2 cellular contexts compared by ENCODE assay signal in the genomic region with DNA sequence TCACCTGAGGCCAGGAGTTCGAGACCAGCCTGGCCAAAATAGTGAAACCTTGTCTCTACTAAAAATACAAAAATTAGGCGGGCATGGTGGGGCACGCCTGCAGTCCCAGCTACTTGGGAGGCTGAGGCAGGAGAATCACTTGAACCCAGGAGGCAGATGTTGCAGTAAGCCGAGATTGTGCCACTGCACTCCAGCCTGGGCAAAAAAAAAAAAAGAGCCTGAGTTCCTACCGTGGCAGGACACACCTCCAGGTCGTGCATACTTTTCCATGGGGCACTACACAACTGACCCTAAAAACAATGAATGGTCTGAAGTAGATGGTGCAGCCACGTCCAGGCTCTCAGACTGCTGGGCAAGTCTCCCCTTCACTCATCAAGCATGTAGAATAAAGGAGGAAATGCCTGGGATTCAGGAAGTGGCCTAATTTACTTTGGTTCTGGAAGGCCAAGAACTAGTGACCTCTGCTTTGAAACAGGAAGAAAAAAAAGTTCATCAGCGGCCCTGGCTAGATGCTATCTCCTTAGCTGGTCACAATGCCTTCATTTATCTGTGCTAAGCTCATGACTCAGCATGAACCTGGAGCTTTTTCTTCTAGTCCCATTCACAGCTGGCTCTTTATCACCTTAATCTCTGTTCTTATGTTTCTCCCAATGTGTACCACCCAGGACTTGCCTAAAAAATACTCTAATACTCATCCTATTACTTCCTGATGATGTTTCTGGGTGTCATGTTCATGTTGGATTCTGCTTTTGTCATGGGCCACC.
TF ChIP-seq lines count a peak whose summit lies in the region.

No MANE protein-coding gene starts in this region.

TF ChIP-seq in K562, 482 proteins besides CTCF, POLR2A, EP300 and RAD21 (continued from another document and continues in another):
- TF ChIP-seq, protein P1, sequence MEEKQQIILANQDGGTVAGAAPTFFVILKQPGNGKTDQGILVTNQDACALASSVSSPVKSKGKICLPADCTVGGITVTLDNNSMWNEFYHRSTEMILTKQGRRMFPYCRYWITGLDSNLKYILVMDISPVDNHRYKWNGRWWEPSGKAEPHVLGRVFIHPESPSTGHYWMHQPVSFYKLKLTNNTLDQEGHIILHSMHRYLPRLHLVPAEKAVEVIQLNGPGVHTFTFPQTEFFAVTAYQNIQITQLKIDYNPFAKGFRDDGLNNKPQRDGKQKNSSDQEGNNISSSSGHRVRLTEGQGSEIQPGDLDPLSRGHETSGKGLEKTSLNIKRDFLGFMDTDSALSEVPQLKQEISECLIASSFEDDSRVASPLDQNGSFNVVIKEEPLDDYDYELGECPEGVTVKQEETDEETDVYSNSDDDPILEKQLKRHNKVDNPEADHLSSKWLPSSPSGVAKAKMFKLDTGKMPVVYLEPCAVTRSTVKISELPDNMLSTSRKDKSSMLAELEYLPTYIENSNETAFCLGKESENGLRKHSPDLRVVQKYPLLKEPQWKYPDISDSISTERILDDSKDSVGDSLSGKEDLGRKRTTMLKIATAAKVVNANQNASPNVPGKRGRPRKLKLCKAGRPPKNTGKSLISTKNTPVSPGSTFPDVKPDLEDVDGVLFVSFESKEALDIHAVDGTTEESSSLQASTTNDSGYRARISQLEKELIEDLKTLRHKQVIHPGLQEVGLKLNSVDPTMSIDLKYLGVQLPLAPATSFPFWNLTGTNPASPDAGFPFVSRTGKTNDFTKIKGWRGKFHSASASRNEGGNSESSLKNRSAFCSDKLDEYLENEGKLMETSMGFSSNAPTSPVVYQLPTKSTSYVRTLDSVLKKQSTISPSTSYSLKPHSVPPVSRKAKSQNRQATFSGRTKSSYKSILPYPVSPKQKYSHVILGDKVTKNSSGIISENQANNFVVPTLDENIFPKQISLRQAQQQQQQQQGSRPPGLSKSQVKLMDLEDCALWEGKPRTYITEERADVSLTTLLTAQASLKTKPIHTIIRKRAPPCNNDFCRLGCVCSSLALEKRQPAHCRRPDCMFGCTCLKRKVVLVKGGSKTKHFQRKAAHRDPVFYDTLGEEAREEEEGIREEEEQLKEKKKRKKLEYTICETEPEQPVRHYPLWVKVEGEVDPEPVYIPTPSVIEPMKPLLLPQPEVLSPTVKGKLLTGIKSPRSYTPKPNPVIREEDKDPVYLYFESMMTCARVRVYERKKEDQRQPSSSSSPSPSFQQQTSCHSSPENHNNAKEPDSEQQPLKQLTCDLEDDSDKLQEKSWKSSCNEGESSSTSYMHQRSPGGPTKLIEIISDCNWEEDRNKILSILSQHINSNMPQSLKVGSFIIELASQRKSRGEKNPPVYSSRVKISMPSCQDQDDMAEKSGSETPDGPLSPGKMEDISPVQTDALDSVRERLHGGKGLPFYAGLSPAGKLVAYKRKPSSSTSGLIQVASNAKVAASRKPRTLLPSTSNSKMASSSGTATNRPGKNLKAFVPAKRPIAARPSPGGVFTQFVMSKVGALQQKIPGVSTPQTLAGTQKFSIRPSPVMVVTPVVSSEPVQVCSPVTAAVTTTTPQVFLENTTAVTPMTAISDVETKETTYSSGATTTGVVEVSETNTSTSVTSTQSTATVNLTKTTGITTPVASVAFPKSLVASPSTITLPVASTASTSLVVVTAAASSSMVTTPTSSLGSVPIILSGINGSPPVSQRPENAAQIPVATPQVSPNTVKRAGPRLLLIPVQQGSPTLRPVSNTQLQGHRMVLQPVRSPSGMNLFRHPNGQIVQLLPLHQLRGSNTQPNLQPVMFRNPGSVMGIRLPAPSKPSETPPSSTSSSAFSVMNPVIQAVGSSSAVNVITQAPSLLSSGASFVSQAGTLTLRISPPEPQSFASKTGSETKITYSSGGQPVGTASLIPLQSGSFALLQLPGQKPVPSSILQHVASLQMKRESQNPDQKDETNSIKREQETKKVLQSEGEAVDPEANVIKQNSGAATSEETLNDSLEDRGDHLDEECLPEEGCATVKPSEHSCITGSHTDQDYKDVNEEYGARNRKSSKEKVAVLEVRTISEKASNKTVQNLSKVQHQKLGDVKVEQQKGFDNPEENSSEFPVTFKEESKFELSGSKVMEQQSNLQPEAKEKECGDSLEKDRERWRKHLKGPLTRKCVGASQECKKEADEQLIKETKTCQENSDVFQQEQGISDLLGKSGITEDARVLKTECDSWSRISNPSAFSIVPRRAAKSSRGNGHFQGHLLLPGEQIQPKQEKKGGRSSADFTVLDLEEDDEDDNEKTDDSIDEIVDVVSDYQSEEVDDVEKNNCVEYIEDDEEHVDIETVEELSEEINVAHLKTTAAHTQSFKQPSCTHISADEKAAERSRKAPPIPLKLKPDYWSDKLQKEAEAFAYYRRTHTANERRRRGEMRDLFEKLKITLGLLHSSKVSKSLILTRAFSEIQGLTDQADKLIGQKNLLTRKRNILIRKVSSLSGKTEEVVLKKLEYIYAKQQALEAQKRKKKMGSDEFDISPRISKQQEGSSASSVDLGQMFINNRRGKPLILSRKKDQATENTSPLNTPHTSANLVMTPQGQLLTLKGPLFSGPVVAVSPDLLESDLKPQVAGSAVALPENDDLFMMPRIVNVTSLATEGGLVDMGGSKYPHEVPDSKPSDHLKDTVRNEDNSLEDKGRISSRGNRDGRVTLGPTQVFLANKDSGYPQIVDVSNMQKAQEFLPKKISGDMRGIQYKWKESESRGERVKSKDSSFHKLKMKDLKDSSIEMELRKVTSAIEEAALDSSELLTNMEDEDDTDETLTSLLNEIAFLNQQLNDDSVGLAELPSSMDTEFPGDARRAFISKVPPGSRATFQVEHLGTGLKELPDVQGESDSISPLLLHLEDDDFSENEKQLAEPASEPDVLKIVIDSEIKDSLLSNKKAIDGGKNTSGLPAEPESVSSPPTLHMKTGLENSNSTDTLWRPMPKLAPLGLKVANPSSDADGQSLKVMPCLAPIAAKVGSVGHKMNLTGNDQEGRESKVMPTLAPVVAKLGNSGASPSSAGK (IDR thresholded peaks at IDR 0.05), result no peak
- no peak for TF ChIP-seq MCM3 (IDR thresholded peaks at IDR 0.05)
- no peak for TF ChIP-seq L3MBTL2 (IDR thresholded peaks at IDR 0.05)
- TF ChIP-seq, protein P2, sequence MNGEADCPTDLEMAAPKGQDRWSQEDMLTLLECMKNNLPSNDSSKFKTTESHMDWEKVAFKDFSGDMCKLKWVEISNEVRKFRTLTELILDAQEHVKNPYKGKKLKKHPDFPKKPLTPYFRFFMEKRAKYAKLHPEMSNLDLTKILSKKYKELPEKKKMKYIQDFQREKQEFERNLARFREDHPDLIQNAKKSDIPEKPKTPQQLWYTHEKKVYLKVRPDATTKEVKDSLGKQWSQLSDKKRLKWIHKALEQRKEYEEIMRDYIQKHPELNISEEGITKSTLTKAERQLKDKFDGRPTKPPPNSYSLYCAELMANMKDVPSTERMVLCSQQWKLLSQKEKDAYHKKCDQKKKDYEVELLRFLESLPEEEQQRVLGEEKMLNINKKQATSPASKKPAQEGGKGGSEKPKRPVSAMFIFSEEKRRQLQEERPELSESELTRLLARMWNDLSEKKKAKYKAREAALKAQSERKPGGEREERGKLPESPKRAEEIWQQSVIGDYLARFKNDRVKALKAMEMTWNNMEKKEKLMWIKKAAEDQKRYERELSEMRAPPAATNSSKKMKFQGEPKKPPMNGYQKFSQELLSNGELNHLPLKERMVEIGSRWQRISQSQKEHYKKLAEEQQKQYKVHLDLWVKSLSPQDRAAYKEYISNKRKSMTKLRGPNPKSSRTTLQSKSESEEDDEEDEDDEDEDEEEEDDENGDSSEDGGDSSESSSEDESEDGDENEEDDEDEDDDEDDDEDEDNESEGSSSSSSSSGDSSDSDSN (IDR thresholded peaks at IDR 0.05; ENCODE audit: borderline replicate concordance in 1 of 2, low read depth in 2 of 2, low read length in 2 of 2), result no peak
- no peak for TF ChIP-seq MED1 (CRISPR knock-in tag; IDR thresholded peaks at IDR 0.05; ENCODE audit: borderline replicate concordance)
- TF ChIP-seq, protein P3, sequence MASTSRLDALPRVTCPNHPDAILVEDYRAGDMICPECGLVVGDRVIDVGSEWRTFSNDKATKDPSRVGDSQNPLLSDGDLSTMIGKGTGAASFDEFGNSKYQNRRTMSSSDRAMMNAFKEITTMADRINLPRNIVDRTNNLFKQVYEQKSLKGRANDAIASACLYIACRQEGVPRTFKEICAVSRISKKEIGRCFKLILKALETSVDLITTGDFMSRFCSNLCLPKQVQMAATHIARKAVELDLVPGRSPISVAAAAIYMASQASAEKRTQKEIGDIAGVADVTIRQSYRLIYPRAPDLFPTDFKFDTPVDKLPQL (IDR thresholded peaks at IDR 0.05; ENCODE audit: extremely low read depth, insufficient read length), result no peak

TF ChIP-seq in HepG2, 621 proteins besides CTCF, POLR2A, EP300 and RAD21 (continued from another document and continues in another):
- TF ChIP-seq ZBTB26 (CRISPR knock-in tag; IDR thresholded peaks at IDR 0.05; ENCODE audit: borderline replicate concordance) (peak; percentile 99), ZNF124 (CRISPR knock-in tag; IDR thresholded peaks at IDR 0.05) (0 out of 2 replicates have a peak, but pooled peaks have one; percentile 75), HCFC1 (IDR thresholded peaks at IDR 0.05; ENCODE audit: low read depth, low read length) (no peak), NFE2 (CRISPR knock-in tag; IDR thresholded peaks at IDR 0.05) (peak; percentile 94; the same call in 1 of the 2 replicates), PCBP2 (optimal IDR thresholded peaks at IDR 0.05; ENCODE audit: low read depth, low read length, poor library complexity, severe bottlenecking) (no peak), GLI4 (CRISPR knock-in tag; IDR thresholded peaks at IDR 0.05; ENCODE audit: borderline replicate concordance) (peak; percentile 60; the same call in 1 of the 2 replicates), CC2D1A (CRISPR knock-in tag; IDR thresholded peaks at IDR 0.05) (peak; percentile 83; the same call in 1 of the 2 replicates), GLMP (CRISPR knock-in tag; IDR thresholded peaks at IDR 0.05; ENCODE audit: borderline replicate concordance) (no peak), ZFP62 (CRISPR knock-in tag; IDR thresholded peaks at IDR 0.05) (no peak), TCF7L2 (IDR thresholded peaks at IDR 0.05; ENCODE audit: low read depth, low read length) (peak; percentile 78; the same call in 1 of the 2 replicates), ZNF235 (CRISPR knock-in tag; IDR thresholded peaks at IDR 0.05; ENCODE audit: borderline replicate concordance) (no peak), ZNF557 (CRISPR knock-in tag; IDR thresholded peaks at IDR 0.05) (0 out of 2 replicates have a peak, but pooled peaks have one; percentile 76), HOXD1 (CRISPR knock-in tag; IDR thresholded peaks at IDR 0.05) (peak; percentile 86), ZSCAN9 (CRISPR knock-in tag; IDR thresholded peaks at IDR 0.05; ENCODE audit: borderline replicate concordance) (0 out of 2 replicates have a peak, but pooled peaks have one; percentile 18), NKX3-1 (CRISPR knock-in tag; IDR thresholded peaks at IDR 0.05) (peak; percentile 91)
- TF ChIP-seq, protein P4, sequence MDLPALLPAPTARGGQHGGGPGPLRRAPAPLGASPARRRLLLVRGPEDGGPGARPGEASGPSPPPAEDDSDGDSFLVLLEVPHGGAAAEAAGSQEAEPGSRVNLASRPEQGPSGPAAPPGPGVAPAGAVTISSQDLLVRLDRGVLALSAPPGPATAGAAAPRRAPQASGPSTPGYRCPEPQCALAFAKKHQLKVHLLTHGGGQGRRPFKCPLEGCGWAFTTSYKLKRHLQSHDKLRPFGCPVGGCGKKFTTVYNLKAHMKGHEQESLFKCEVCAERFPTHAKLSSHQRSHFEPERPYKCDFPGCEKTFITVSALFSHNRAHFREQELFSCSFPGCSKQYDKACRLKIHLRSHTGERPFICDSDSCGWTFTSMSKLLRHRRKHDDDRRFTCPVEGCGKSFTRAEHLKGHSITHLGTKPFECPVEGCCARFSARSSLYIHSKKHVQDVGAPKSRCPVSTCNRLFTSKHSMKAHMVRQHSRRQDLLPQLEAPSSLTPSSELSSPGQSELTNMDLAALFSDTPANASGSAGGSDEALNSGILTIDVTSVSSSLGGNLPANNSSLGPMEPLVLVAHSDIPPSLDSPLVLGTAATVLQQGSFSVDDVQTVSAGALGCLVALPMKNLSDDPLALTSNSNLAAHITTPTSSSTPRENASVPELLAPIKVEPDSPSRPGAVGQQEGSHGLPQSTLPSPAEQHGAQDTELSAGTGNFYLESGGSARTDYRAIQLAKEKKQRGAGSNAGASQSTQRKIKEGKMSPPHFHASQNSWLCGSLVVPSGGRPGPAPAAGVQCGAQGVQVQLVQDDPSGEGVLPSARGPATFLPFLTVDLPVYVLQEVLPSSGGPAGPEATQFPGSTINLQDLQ (CRISPR knock-in tag; IDR thresholded peaks at IDR 0.05), result no peak
- TF ChIP-seq, protein P5, sequence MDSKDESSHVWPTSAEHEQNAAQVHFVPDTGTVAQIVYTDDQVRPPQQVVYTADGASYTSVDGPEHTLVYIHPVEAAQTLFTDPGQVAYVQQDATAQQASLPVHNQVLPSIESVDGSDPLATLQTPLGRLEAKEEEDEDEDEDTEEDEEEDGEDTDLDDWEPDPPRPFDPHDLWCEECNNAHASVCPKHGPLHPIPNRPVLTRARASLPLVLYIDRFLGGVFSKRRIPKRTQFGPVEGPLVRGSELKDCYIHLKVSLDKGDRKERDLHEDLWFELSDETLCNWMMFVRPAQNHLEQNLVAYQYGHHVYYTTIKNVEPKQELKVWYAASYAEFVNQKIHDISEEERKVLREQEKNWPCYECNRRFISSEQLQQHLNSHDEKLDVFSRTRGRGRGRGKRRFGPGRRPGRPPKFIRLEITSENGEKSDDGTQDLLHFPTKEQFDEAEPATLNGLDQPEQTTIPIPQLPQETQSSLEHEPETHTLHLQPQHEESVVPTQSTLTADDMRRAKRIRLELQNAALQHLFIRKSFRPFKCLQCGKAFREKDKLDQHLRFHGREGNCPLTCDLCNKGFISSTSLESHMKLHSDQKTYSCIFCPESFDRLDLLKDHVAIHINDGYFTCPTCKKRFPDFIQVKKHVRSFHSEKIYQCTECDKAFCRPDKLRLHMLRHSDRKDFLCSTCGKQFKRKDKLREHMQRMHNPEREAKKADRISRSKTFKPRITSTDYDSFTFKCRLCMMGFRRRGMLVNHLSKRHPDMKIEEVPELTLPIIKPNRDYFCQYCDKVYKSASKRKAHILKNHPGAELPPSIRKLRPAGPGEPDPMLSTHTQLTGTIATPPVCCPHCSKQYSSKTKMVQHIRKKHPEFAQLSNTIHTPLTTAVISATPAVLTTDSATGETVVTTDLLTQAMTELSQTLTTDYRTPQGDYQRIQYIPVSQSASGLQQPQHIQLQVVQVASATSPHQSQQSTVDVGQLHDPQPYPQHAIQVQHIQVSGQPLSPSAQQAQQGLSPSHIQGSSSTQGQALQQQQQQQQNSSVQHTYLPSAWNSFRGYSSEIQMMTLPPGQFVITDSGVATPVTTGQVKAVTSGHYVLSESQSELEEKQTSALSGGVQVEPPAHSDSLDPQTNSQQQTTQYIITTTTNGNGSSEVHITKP (CRISPR knock-in tag; IDR thresholded peaks at IDR 0.05; ENCODE audit: low read depth), result peak; percentile 40; the same call in 1 of the 2 replicates
